ENCODE assay signal across 8 cellular contexts in genomic region chr12:124939428-124940142, GRCh38. TPM values are rescaled to one million over a fixed set of nuclear protein-coding genes. Genes with fewer than 3 reads are reported as not detected.
DNase-seq lines count a peak whose midpoint lies in the region; ATAC-seq, FAIRE-seq and TF ChIP-seq lines count a peak whose summit lies in the region.

No MANE protein-coding gene starts in this region.

- peak; percentile 43 for FAIRE-seq in islet of Langerhans (lab: Jason Lieb, UNC)

- DNase-seq in SK-N-DZ (ENCODE audit: low spot score) (peak; percentile 98), brain microvascular endothelial cell (peak; percentile 91), NCI-H345 treated with DMSO at 0.1 percent for 48 hours (lab: John Stamatoyannopoulos, UW; ENCODE audit: unreplicated experiment) (no peak), anterior cingulate cortex (lab: John Stamatoyannopoulos, UW) (no peak)
- DNase-seq in stimulated activated CD4-positive, alpha-beta T cell treated with anti-CD3 and anti-CD28 coated beads, Interleukin-15, amount 100 ng/mL, for 48 hours (ENCODE audit: low read depth in 2 of 2), result peak; percentile 84 to 85

- peak overlapping the region; percentile 88 for H3K27ac ChIP-seq in brain microvascular endothelial cell

- no peaks in the 10 kb centered on the region for H3K27me3 ChIP-seq in brain microvascular endothelial cell (replicated peaks)

- ATAC-seq in GM18502 (IDR thresholded peaks at IDR 0.05; ENCODE audit: poor library complexity, unreplicated experiment) (peak; percentile 61), HG02943 (IDR thresholded peaks at IDR 0.05; ENCODE audit: low read depth, unreplicated experiment) (peak; percentile 60)

- no peak for TF ChIP-seq CTCF in brain microvascular endothelial cell (IDR thresholded peaks at IDR 0.05; ENCODE audit: low read depth, low read length, missing control alignments)

- no peaks in the 10 kb centered on the region for H3K36me3 ChIP-seq in brain microvascular endothelial cell (replicated peaks)

- in situ Hi-C loops in brain microvascular endothelial cell (cut with HindIII; ENCODE audit: low pct_ligation_motif_present, low sequenced_read_pairs), result no loop called here

- peak overlapping the region; percentile 58 for H3K4me3 ChIP-seq in brain microvascular endothelial cell (ENCODE audit: low read depth, low read length)

RNA-seq across cellular contexts. Expression of gene UBC, which starts 25.1 kb away (rescaled TPM):
- polyA plus RNA-seq in SK-N-DZ (2014; cell fraction: cytosol; rRNA removed), result 942 and 1,012 TPM in 2 replicates
- polyA plus RNA-seq in SK-N-DZ (2014; cell fraction: nucleus; rRNA removed), result 520 and 534 TPM in 2 replicates

RNA-seq across cellular contexts. Expression of gene DHX37, which starts 49.3 kb away (rescaled TPM):
- 27.1 and 27.2 TPM in 2 replicates for polyA plus RNA-seq in SK-N-DZ (2014; cell fraction: cytosol; rRNA removed)
- 29.1 and 34.6 TPM in 2 replicates for polyA plus RNA-seq in SK-N-DZ (2014; cell fraction: nucleus; rRNA removed)

RNA-seq across cellular contexts. Expression of gene BRI3BP, which starts 53.9 kb away (rescaled TPM):
- polyA plus RNA-seq in SK-N-DZ (2014; cell fraction: cytosol; rRNA removed), result 21.7 and 25.6 TPM in 2 replicates
- 7.5 and 8.1 TPM in 2 replicates for polyA plus RNA-seq in SK-N-DZ (2014; cell fraction: nucleus; rRNA removed)

Comparison
In these comparisons a context has a peak if more than half of its experiments do, and no peak if none do; other contexts are left out.
1. DNase-seq: peak in SK-N-DZ (single experiment), brain microvascular endothelial cell (single experiment) and stimulated activated CD4-positive, alpha-beta T cell treated with anti-CD3 and anti-CD28 coated beads, Interleukin-15, amount 100 ng/mL, for 48 hours (2 of 2); none in NCI-H345 treated with DMSO at 0.1 percent for 48 hours (single experiment) and anterior cingulate cortex (0 of 58).